ENCODE assay signal across 11 cellular contexts in genomic region chr19:46133777-46134231, GRCh38. TPM values are rescaled to one million over a fixed set of nuclear protein-coding genes. Genes with fewer than 3 reads are reported as not detected.
DNase-seq lines count a peak whose midpoint lies in the region; ATAC-seq and TF ChIP-seq lines count a peak whose summit lies in the region.
"Had no signal": no experiment of that assay in that cellular context is flagged by ENCODE, and none has a peak within 500 bp of the region (broad histone marks: within the 10 kb centered on the region; RNA-seq: fewer than 3 reads in every experiment).

No MANE protein-coding gene starts in this region.

- WGBS in HUES64: 73% methylated on average over 1 of the region's 1 CpG
- 75 to 92% (median 79%) methylated on average over 1 of the region's 1 CpG for WGBS in spleen, 5 donors

- peak overlapping the region; percentile 73 for H3K9ac ChIP-seq in HUES64 (ENCODE audit: low read depth, low read length)

- no peaks in the 10 kb centered on the region for H3K36me3 ChIP-seq in HUES64 (ENCODE audit: insufficient read depth, low read length)
- H3K36me3 ChIP-seq in brain microvascular endothelial cell (replicated peaks): no peaks in the 10 kb centered on the region
- H3K36me3 ChIP-seq in spleen: no peaks in the 10 kb centered on the region
- H3K36me3 ChIP-seq: Peyer's patch had no signal

- H3K27ac ChIP-seq in HUES64 (ENCODE audit: low read depth, low read length) (peak overlapping the region; percentile 95), brain microvascular endothelial cell (peak overlapping the region; percentile 90), spleen (peak overlapping the region in 7 of 8 donors; percentile 52 to 80 (median 70))

- peaks cover 4% of the 10 kb centered on the region; the same call in 1 of the 2 replicates for H3K9me3 ChIP-seq in HUES64 (ENCODE audit: insufficient read depth, low read depth, low read length)
- no peaks in the 10 kb centered on the region for H3K9me3 ChIP-seq in spleen
- H3K9me3 ChIP-seq: Peyer's patch had no signal

- in situ Hi-C loops in brain microvascular endothelial cell (cut with HindIII; ENCODE audit: low pct_ligation_motif_present, low sequenced_read_pairs): no loop called here

- H3K4me3 ChIP-seq in HUES64 (ENCODE audit: low read length) (no peak overlapping the region), brain microvascular endothelial cell (ENCODE audit: low read depth, low read length) (no peak overlapping the region), spleen (no peak overlapping the region)
- H3K4me3 ChIP-seq: Peyer's patch had no signal

- H3K4me1 ChIP-seq in HUES64 (ENCODE audit: insufficient read depth, low read length): peaks cover 22% of the 10 kb centered on the region
- H3K4me1 ChIP-seq in spleen: peaks cover 0 to 9% (median 1%) of the 10 kb centered on the region in 6 donors
- H3K4me1 ChIP-seq: Peyer's patch had no signal

- no peak for TF ChIP-seq POLR2A in spleen (IDR thresholded peaks at IDR 0.05)

- H3K27me3 ChIP-seq in HUES64 (ENCODE audit: insufficient read depth, low read length) (no peaks in the 10 kb centered on the region), brain microvascular endothelial cell (replicated peaks) (peaks cover 1% of the 10 kb centered on the region), spleen (replicated peaks in 1 of 7) (peaks cover 0 to 8% (median 0%) of the 10 kb centered on the region in 7 donors)
- H3K27me3 ChIP-seq: Peyer's patch had no signal

- intact Hi-C loops in spleen (cut with DNase I; ENCODE audit: low total_unique reads): no loop called here

- ATAC-seq in GM21717 (IDR thresholded peaks at IDR 0.05; ENCODE audit: unreplicated experiment) (no peak), GM19328 (IDR thresholded peaks at IDR 0.05; ENCODE audit: unreplicated experiment) (no peak), HG03108 (IDR thresholded peaks at IDR 0.05; ENCODE audit: unreplicated experiment) (no peak)

- DNase-seq in brain microvascular endothelial cell: peak; percentile 1
- peak; percentile 36 for DNase-seq in kidney tubule cell (ENCODE audit: low spot score)
- DNase-seq in spleen: no peak
- no peak for DNase-seq in GM03348 (ENCODE audit: low spot score)
- DNase-seq: activated CD4-positive, alpha-beta T cell treated with anti-CD3 and anti-CD28 coated beads for 48 hours; Peyer's patch had no signal

- TF ChIP-seq CTCF in brain microvascular endothelial cell (IDR thresholded peaks at IDR 0.05; ENCODE audit: low read depth, low read length, missing control alignments) (no peak), spleen (IDR thresholded peaks at IDR 0.05 in 8 of 11, conservative IDR thresholded peaks at IDR 0.05 in 3 of 11) (no peak)

RNA-seq across cellular contexts. Expression of gene IGFL3, which starts 9.3 kb away (rescaled TPM):
- not detected for polyA plus RNA-seq in HUES64 (2013, experiment 1 of 2)
- not detected for polyA plus RNA-seq in HUES64 (2013, experiment 2 of 2)
- total RNA-seq in spleen: not detected
- polyA plus RNA-seq in spleen: not detected
- total RNA-seq: aorta, Peyer's patch had no signal
- polyA plus RNA-seq: aorta had no signal

RNA-seq across cellular contexts. Expression of gene IGFL2, which starts 14.2 kb away (rescaled TPM):
- polyA plus RNA-seq in HUES64 (2013, experiment 1 of 2): not detected
- polyA plus RNA-seq in HUES64 (2013, experiment 2 of 2): not detected
- total RNA-seq in spleen: not detected
- not detected for polyA plus RNA-seq in spleen
- total RNA-seq: Peyer's patch had no signal
- polyA plus RNA-seq: aorta had no signal

Comparison
In these comparisons a context has a peak if more than half of its experiments do, and no peak if none do; other contexts are left out.
1. DNase-seq: peak in brain microvascular endothelial cell (single experiment) and kidney tubule cell (single experiment); none in spleen (single experiment) and GM03348 (single experiment).
2. Peak in every context shown above with its lines, with median percentiles within 50 percentile points of each other: H3K27ac ChIP-seq.